In genomic region chr5:128201065-128201926, GRCh38 we compare ENCODE assay signal across 8 cellular contexts.
DNase-seq lines count a peak whose midpoint lies in the region; ATAC-seq and TF ChIP-seq lines count a peak whose summit lies in the region.

No MANE protein-coding gene starts in this region.

- no peaks in the 10 kb centered on the region for H3K9me3 Mint-ChIP-seq in activated CD8-positive, alpha-beta T cell treated with anti-CD3 and anti-CD28 coated beads for 36 hours

- H3K27me3 ChIP-seq in BE2C = peaks cover 4% of the 10 kb centered on the region

- peaks cover 5% of the 10 kb centered on the region for H3K36me3 Mint-ChIP-seq in activated CD8-positive, alpha-beta T cell treated with anti-CD3 and anti-CD28 coated beads for 36 hours (ENCODE audit: low read depth)

- no peak overlapping the region for H3K4me3 Mint-ChIP-seq in activated CD8-positive, alpha-beta T cell treated with anti-CD3 and anti-CD28 coated beads for 36 hours

- CTCF ChIA-PET in activated CD8-positive, alpha-beta T cell treated with anti-CD3 and anti-CD28 coated beads for 36 hours (lab: Charles Lee) = interaction anchor here (0.6 to 1.6 kb wide), 25 partner anchors 10 to 639 kb away, joined by 3 to 11 read pairs (median 4); no protein-coding TSS in a partner anchor

- H3K4me3 ChIP-seq in BE2C (ENCODE audit: low read depth, low read length) = peak overlapping the region; percentile 21

- peaks cover 34% of the 10 kb centered on the region for H3K4me1 Mint-ChIP-seq in activated CD8-positive, alpha-beta T cell treated with anti-CD3 and anti-CD28 coated beads for 36 hours (ENCODE audit: low read depth)

- no peaks in the 10 kb centered on the region for H3K36me3 ChIP-seq in BE2C

- no peak overlapping the region for H3K27ac Mint-ChIP-seq in activated CD8-positive, alpha-beta T cell treated with anti-CD3 and anti-CD28 coated beads for 36 hours

- peak; percentile 75 for TF ChIP-seq CTCF in BE2C (IDR thresholded peaks at IDR 0.05; ENCODE audit: low read depth, low read length)
- peak; percentile 89 for TF ChIP-seq CTCF in activated CD8-positive, alpha-beta T cell treated with anti-CD3 and anti-CD28 coated beads for 36 hours (IDR thresholded peaks at IDR 0.05)

- intact Hi-C loops in activated CD8-positive, alpha-beta T cell treated with anti-CD3 and anti-CD28 coated beads for 36 hours (cut with micrococcal nuclease) = loop anchor here (2.0 to 5.0 kb wide), 3 partner anchors 114 to 636 kb away; no protein-coding TSS in a partner anchor

- peak; percentile 86 for DNase-seq in BE2C
- DNase-seq in NCI-H526 treated with DMSO at 0.1 percent for 48 hours (lab: John Stamatoyannopoulos, UW) = peak; percentile 39
- DNase-seq in activated CD8-positive, alpha-beta T cell treated with anti-CD3 and anti-CD28 coated beads for 36 hours = peak; percentile 90
- peak; percentile 70 for DNase-seq in effector CD4-positive, alpha-beta T cell
- DNase-seq in medulla oblongata (ENCODE audit: extremely low spot score) = peak; percentile 81
- DNase-seq in stimulated activated CD8-positive, alpha-beta memory T cell treated with anti-CD3 and anti-CD28 coated beads, Interleukin-12 subunit alpha, Interleukin-12 subunit beta, amount 100 ng/mL, for 24 hours (ENCODE audit: extremely low read depth) = peak; percentile 57

- H3K9me3 ChIP-seq in BE2C = no peaks in the 10 kb centered on the region

- ATAC-seq in GM19023 (IDR thresholded peaks at IDR 0.05; ENCODE audit: unreplicated experiment) (peak; percentile 94), HG03135 (IDR thresholded peaks at IDR 0.05; ENCODE audit: unreplicated experiment) (peak; percentile 87)
- peak; percentile 95 for ATAC-seq in activated CD8-positive, alpha-beta T cell treated with anti-CD3 and anti-CD28 coated beads for 36 hours

- POLR2A ChIA-PET in activated CD8-positive, alpha-beta T cell treated with anti-CD3 and anti-CD28 coated beads for 36 hours (lab: Charles Lee) = no interaction called here

- H3K27me3 Mint-ChIP-seq in activated CD8-positive, alpha-beta T cell treated with anti-CD3 and anti-CD28 coated beads for 36 hours = peaks cover 3% of the 10 kb centered on the region

- no peaks in the 10 kb centered on the region for H3K4me1 ChIP-seq in BE2C

Comparison
In these comparisons a context has a peak if more than half of its experiments do, and no peak if none do; other contexts are left out.
1. Peak in every context shown above with its lines: DNase-seq, ATAC-seq and H3K4me3 ChIP-seq.
2. DNase-seq: peak in every context shown above with its lines; median percentile 90 in activated CD8-positive, alpha-beta T cell treated with anti-CD3 and anti-CD28 coated beads for 36 hours; 86 in BE2C; 81 in medulla oblongata; 70 in effector CD4-positive, alpha-beta T cell; 57 in stimulated activated CD8-positive, alpha-beta memory T cell treated with anti-CD3 and anti-CD28 coated beads, Interleukin-12 subunit alpha, Interleukin-12 subunit beta, amount 100 ng/mL, for 24 hours; 39 in NCI-H526 treated with DMSO at 0.1 percent for 48 hours.